ENCODE assay signal across 8 cellular contexts in genomic region chr21:46635324-46636180, GRCh38. TPM values are rescaled to one million over a fixed set of nuclear protein-coding genes. Genes with fewer than 3 reads are reported as not detected.
DNase-seq lines count a peak whose midpoint lies in the region; ATAC-seq, FAIRE-seq and TF ChIP-seq lines count a peak whose summit lies in the region.

TSS of gene PRMT2 (plus strand) at chr21:46635674. CDS start at chr21:46636952, 1,278 bp downstream.

- H3K27ac ChIP-seq in cardiac muscle cell (peak within 1 kb of the TSS; percentile 97), parathyroid adenoma (peak within 1 kb of the TSS; percentile 94), tibial artery (peak within 1 kb of the TSS; percentile 97 to 98)

- TF ChIP-seq CTCF in cardiac muscle cell (IDR thresholded peaks at IDR 0.05; ENCODE audit: low read depth, low read length) (no peak), parathyroid adenoma (IDR thresholded peaks at IDR 0.05) (no peak), tibial artery (IDR thresholded peaks at IDR 0.05) (peak in 1 of 2 experiments; percentile 36)

- peak within 1 kb of the TSS; percentile 84 for H2AFZ ChIP-seq in parathyroid adenoma

- H3K79me2 ChIP-seq in parathyroid adenoma = peaks cover 4% of the 10 kb centered on the region

- H3K4me3 ChIP-seq in adipocyte (ENCODE audit: low read length) (peak within 1 kb of the TSS; percentile 94), cardiac muscle cell (peak within 1 kb of the TSS; percentile 71), parathyroid adenoma (ENCODE audit: low read depth, low read length) (peak within 1 kb of the TSS; percentile 73), tibial artery (peak within 1 kb of the TSS; percentile 82 to 90)

- H3K9me3 ChIP-seq in adipocyte (ENCODE audit: control insufficient read depth, low read length) = no peaks in the 10 kb centered on the region
- H3K9me3 ChIP-seq in cardiac muscle cell (ENCODE audit: low read depth) = no peaks in the 10 kb centered on the region
- no peaks in the 10 kb centered on the region for H3K9me3 ChIP-seq in parathyroid adenoma (ENCODE audit: control insufficient read depth, low read length)
- H3K9me3 ChIP-seq in tibial artery = no peaks in the 10 kb centered on the region

- DNase-seq in GM12892 (ENCODE audit: insufficient read length) (peak; percentile 100), NCI-H1436 treated with DMSO at 0.1 percent for 48 hours (lab: John Stamatoyannopoulos, UW) (peak; percentile 75), T follicular helper cell (ENCODE audit: low read depth) (peak; percentile 96), adipocyte (ENCODE audit: low read depth) (peak; percentile 99), cardiac muscle cell (ENCODE audit: low read depth in 1 of 2, low spot score in 1 of 2) (peak; percentile 98), tibial artery (peak; percentile 94 to 99)

- H3K4me1 ChIP-seq in adipocyte (ENCODE audit: control insufficient read depth, insufficient read depth, low read length) = peaks cover 44% of the 10 kb centered on the region
- H3K4me1 ChIP-seq in cardiac muscle cell (ENCODE audit: low read depth) = peaks cover 11% of the 10 kb centered on the region
- H3K4me1 ChIP-seq in parathyroid adenoma = peaks cover 6% of the 10 kb centered on the region
- H3K4me1 ChIP-seq in tibial artery = peaks cover 5 to 45% (median 33%) of the 10 kb centered on the region in 4 donors

- ATAC-seq in HG02840 (IDR thresholded peaks at IDR 0.05; ENCODE audit: low FRiP score, unreplicated experiment) = peak; percentile 96

- TF ChIP-seq POLR2A in GM12892 (IDR thresholded peaks at IDR 0.05; ENCODE audit: low read depth, low read length) = peak; percentile 97

- H3K27me3 ChIP-seq in adipocyte (replicated peaks; ENCODE audit: control insufficient read depth, insufficient read depth, low read length) (no peaks in the 10 kb centered on the region), cardiac muscle cell (no peaks in the 10 kb centered on the region), parathyroid adenoma (ENCODE audit: control insufficient read depth, insufficient read depth, low read length) (no peaks in the 10 kb centered on the region), tibial artery (no peaks in the 10 kb centered on the region)

- peak; percentile 96 for FAIRE-seq in GM12892 (lab: Jason Lieb, UNC)

- intact Hi-C loops in tibial artery (cut with DNase I; ENCODE audit: low total_unique reads) = no loop called here

- H3K4me2 ChIP-seq in parathyroid adenoma (ENCODE audit: low read length) = peak within 1 kb of the TSS; percentile 78

- H3K9ac ChIP-seq in adipocyte (ENCODE audit: low read length) (peak within 1 kb of the TSS; percentile 97), parathyroid adenoma (peak within 1 kb of the TSS; percentile 61)

- H3K36me3 ChIP-seq in adipocyte (ENCODE audit: control insufficient read depth, insufficient read depth, low read length, severe bottlenecking) (peaks cover 6% of the 10 kb centered on the region), cardiac muscle cell (no peaks in the 10 kb centered on the region), parathyroid adenoma (ENCODE audit: control insufficient read depth, insufficient read depth, low read length) (no peaks in the 10 kb centered on the region), tibial artery (no peaks in the 10 kb centered on the region)

RNA-seq across cellular contexts. Expression of gene PRMT2, which starts in this region (rescaled TPM):
- polyA plus RNA-seq in GM12892 (2012; ENCODE audit: missing spikeins) = 36.5 TPM
- total RNA-seq in cardiac muscle cell = 90.5 and 110 TPM in 2 replicates
- 115 and 140 TPM in 2 replicates for polyA plus RNA-seq in cardiac muscle cell

Comparison
In these comparisons a context has a peak if more than half of its experiments do, and no peak if none do; other contexts are left out.
1. Peak in every context shown above with its lines: DNase-seq, ATAC-seq, H3K4me3 ChIP-seq and H3K27ac ChIP-seq.